ENCODE assay signal across 8 cellular contexts in genomic region chr7:111029574-111030357, GRCh38.
DNase-seq lines count a peak whose midpoint lies in the region; ATAC-seq and TF ChIP-seq lines count a peak whose summit lies in the region.

No MANE protein-coding gene starts in this region.

- no peaks in the 10 kb centered on the region for H3K36me3 Mint-ChIP-seq in activated naive CD4-positive, alpha-beta T cell treated with anti-CD3 and anti-CD28 coated beads for 36 hours (ENCODE audit: low read depth)
- H3K36me3 Mint-ChIP-seq in osteocyte (ENCODE audit: unreplicated experiment): no peaks in the 10 kb centered on the region

- DNase-seq in CD1c-positive myeloid dendritic cell (ENCODE audit: extremely low spot score): peak; percentile 60
- DNase-seq in Jurkat, Clone E6-1 (ENCODE audit: low read depth, low spot score): peak; percentile 12
- peak; percentile 76 for DNase-seq in activated naive CD4-positive, alpha-beta T cell treated with anti-CD3 and anti-CD28 coated beads for 36 hours
- DNase-seq in osteocyte (ENCODE audit: extremely low spot score, unreplicated experiment): no peak
- DNase-seq in SW 1271 (lab: John Stamatoyannopoulos, UW): no peak
- no peak for DNase-seq in GF-D8 (lab: John Stamatoyannopoulos, UW)
- DNase-seq in activated gamma-delta T cell treated with Interleukin-2 at 50 U/mL for 16 hours: no peak

- no peaks in the 10 kb centered on the region for H3K27me3 Mint-ChIP-seq in activated naive CD4-positive, alpha-beta T cell treated with anti-CD3 and anti-CD28 coated beads for 36 hours (ENCODE audit: low read depth)
- no peaks in the 10 kb centered on the region for H3K27me3 Mint-ChIP-seq in osteocyte (ENCODE audit: unreplicated experiment)

- peak; percentile 45 for ATAC-seq in GM19035 (IDR thresholded peaks at IDR 0.05; ENCODE audit: unreplicated experiment)

- H3K9me3 Mint-ChIP-seq in activated naive CD4-positive, alpha-beta T cell treated with anti-CD3 and anti-CD28 coated beads for 36 hours: no peaks in the 10 kb centered on the region
- H3K9me3 Mint-ChIP-seq in osteocyte (ENCODE audit: unreplicated experiment): no peaks in the 10 kb centered on the region

- no peak overlapping the region for H3K4me3 ChIP-seq in Jurkat, Clone E6-1 (ENCODE audit: low read length)

- CTCF ChIA-PET in activated naive CD4-positive, alpha-beta T cell treated with anti-CD3 and anti-CD28 coated beads for 36 hours (lab: Charles Lee): interaction anchor here (0.8 to 1.7 kb wide), 6 partner anchors 17 to 69 kb away, joined by 3 to 7 read pairs (median 4); partner anchors contain the start of gene LRRN3

- TF ChIP-seq CTCF in osteocyte (IDR thresholded peaks at IDR 0.05): no peak

- H3K4me1 Mint-ChIP-seq in activated naive CD4-positive, alpha-beta T cell treated with anti-CD3 and anti-CD28 coated beads for 36 hours (ENCODE audit: low read depth): peaks cover 54% of the 10 kb centered on the region
- H3K4me1 Mint-ChIP-seq in osteocyte (ENCODE audit: unreplicated experiment): peaks cover 16% of the 10 kb centered on the region

- H3K27ac Mint-ChIP-seq in activated naive CD4-positive, alpha-beta T cell treated with anti-CD3 and anti-CD28 coated beads for 36 hours: peak overlapping the region; percentile 89
- H3K27ac Mint-ChIP-seq in osteocyte (ENCODE audit: unreplicated experiment): peak overlapping the region; percentile 57

- intact Hi-C loops in activated naive CD4-positive, alpha-beta T cell treated with anti-CD3 and anti-CD28 coated beads for 36 hours (cut with micrococcal nuclease): loop anchor here (1.0 to 5.0 kb wide), 6 partner anchors 16 to 203 kb away; no protein-coding TSS in a partner anchor

- H3K4me3 Mint-ChIP-seq in activated naive CD4-positive, alpha-beta T cell treated with anti-CD3 and anti-CD28 coated beads for 36 hours: peak overlapping the region; percentile 34
- no peak overlapping the region for H3K4me3 Mint-ChIP-seq in osteocyte (ENCODE audit: unreplicated experiment)

Comparison
In these comparisons a context has a peak if more than half of its experiments do, and no peak if none do; other contexts are left out.
1. DNase-seq: peak in CD1c-positive myeloid dendritic cell (single experiment), Jurkat, Clone E6-1 (single experiment) and activated naive CD4-positive, alpha-beta T cell treated with anti-CD3 and anti-CD28 coated beads for 36 hours (single experiment); none in osteocyte (single experiment), SW 1271 (0 of 2), GF-D8 (single experiment) and activated gamma-delta T cell treated with Interleukin-2 at 50 U/mL for 16 hours (single experiment).